Comparison of ENCODE assay signal across 8 cellular contexts in the genomic region with DNA sequence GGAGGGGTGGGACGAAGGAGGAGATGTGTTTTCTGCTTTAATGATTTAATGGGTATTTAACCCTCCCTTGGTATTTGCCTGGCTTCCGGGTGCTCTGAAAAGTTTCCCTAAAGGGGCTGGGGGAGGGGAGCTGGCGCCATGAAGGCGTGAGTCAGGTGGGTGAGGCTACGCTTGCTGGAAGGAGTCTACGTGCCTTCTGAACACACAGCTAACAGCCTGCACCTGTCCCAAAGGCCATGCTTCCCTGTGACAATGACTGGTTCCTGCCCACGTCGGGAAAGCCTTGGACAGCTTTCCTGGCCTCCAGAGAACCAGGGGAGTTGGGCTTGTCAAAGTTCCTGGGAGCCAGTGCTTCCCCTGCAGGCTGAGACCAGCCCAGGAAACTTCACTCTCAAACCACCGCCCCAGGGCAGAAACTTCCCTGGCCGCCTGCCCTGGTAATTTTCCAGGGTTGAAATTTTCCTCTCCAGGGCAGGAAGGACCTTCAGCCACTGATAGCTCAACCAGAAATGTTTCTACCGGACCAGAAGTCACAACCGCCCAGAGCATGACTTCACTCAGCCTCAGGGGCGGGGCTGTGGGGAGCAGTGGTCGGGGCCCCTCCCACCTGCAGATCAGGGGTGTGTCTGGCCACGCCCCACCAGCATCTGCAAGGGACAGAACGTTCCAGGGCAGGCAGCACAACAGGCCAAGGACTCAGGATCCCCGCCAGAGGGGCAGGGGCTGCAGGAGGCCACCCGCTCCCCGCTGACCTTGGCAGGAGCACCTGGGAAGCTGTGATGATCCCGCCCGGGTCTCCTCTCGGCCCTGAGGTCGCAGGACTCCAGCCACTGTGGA.
DNase-seq lines count a peak whose midpoint lies in the region.

No MANE protein-coding gene starts in this region.

- DNase-seq in GOT3 (lab: John Stamatoyannopoulos, UW): peak; percentile 86
- peak; percentile 88 to 93 for DNase-seq in Kasumi-1 (lab: John Stamatoyannopoulos, UW)
- peak; percentile 68 for DNase-seq in T-helper 9 cell
- peak; percentile 73 for DNase-seq in astrocyte of the hippocampus (ENCODE audit: low read depth, low spot score)
- peak; percentile 99 for DNase-seq in iPS-NIHi7 (ENCODE audit: extremely low spot score)
- DNase-seq in stimulated activated CD4-positive, alpha-beta T cell treated with anti-CD3 and anti-CD28 coated beads, Interleukin-15, amount 100 ng/mL, for 1 hour (ENCODE audit: low read depth in 1 of 2, low spot score in 1 of 2): peak; percentile 65 to 75
- no peak for DNase-seq in superior temporal gyrus (ENCODE audit: extremely low spot score)

- peak overlapping the region; percentile 3; the same call in 1 of the 2 replicates for H3K4me3 ChIP-seq in GM08714 (ENCODE audit: low read length)
